Comparison of ENCODE assay signal across 20 cellular contexts in genomic region chr4:148397006-148397673, GRCh38.
"Had no signal": no experiment of that assay in that cellular context is flagged by ENCODE, and none has a peak within 500 bp of the region (broad histone marks: within the 10 kb centered on the region; RNA-seq: fewer than 3 reads in every experiment).

No MANE protein-coding gene starts in this region.

- H3K36me3 ChIP-seq: brain microvascular endothelial cell, gastroesophageal sphincter, heart left ventricle, ovary, suprapubic skin, upper lobe of left lung had no signal

- H3K4me1 ChIP-seq: suprapubic skin had no signal

- ATAC-seq: activated CD8-positive, alpha-beta T cell treated with anti-CD3 and anti-CD28 coated beads for 36 hours; activated naive CD8-positive, alpha-beta T cell treated with anti-CD3 and anti-CD28 coated beads, Interleukin-2, amount 50 U/mL, for 24 hours; gastroesophageal sphincter; naive thymus-derived CD4-positive, alpha-beta T cell had no signal

- H3K4me3 ChIP-seq: coronary artery, gastroesophageal sphincter, heart left ventricle, ovary, SK-N-MC, suprapubic skin, upper lobe of left lung had no signal

- H3K9me3 ChIP-seq: gastroesophageal sphincter, heart left ventricle, ovary, suprapubic skin, upper lobe of left lung had no signal

- H3K27ac ChIP-seq: brain microvascular endothelial cell, coronary artery, gastroesophageal sphincter, ovary, SK-N-MC, suprapubic skin, upper lobe of left lung had no signal

- DNase-seq: activated CD4-positive, alpha-beta T cell treated with anti-CD3 and anti-CD28 coated beads, Interleukin-2, amount 10 ng/mL, durations not matched to agents 24 days and 14 days; activated CD8-positive, alpha-beta T cell treated with anti-CD3 and anti-CD28 coated beads for 36 hours; activated naive CD4-positive, alpha-beta T cell treated with anti-CD3 and anti-CD28 coated beads for 36 hours; activated naive CD8-positive, alpha-beta T cell treated with anti-CD3 and anti-CD28 coated beads, Interleukin-2, amount 50 U/mL, for 24 hours; activated T-cell treated with anti-CD3 and anti-CD28 coated beads, Interleukin-2, amount 50 U/mL, for 1 hour; anterior cingulate cortex; brain microvascular endothelial cell; erythroblast; immature natural killer cell; naive thymus-derived CD4-positive, alpha-beta T cell; ovary; stimulated activated CD4-positive, alpha-beta T cell treated with anti-CD3 and anti-CD28 coated beads, Interleukin-12 subunit alpha, Interleukin-12 subunit beta, amount 100 ng/mL, for 4 hours; stimulated activated CD4-positive, alpha-beta T cell treated with anti-CD3 and anti-CD28 coated beads, Interleukin-2, amount 100 ng/mL, for 24 hours; T-helper 1 cell; upper lobe of left lung had no signal

- H3K27me3 ChIP-seq: brain microvascular endothelial cell, gastroesophageal sphincter, heart left ventricle, ovary, suprapubic skin, upper lobe of left lung had no signal
